8 cellular contexts compared by ENCODE assay signal in the genomic region with DNA sequence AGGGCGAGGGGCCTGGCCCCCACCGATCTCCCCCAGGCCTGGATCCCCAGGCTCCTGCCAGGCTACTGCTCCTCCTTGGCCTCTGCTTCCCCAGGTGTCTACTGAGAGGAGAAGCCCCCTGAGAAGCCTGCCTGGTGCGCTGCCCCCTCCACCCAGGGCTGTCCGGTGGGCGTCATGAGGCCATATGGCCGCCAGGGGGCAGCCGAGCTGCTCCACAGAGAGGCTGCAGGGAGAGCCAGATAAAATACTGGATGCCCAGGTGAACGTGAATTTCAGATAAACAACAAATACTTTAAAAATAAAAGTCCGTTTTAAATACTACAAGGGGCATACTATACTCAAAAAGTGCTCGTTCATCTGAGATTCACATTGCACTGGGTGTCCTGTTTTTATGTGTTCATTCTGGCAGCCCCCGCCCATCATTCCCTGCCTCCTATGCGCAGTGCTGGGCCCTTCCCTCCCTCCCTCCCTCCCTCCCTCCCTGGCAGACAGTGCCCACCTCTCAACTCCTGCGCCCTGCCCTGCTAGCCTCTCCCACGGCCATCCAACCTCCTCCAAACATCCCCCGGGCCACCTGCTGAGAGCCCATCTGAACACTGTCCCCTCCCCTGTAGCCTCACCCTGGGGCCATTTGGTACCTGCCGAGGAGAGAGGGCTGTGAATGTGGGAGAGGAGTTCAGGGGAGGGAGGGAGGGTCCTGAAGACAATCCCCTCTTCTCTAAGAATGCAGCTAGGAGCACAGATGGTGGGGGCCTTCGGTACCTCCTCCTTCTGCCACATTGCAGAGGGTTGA. TPM values are rescaled to one million over a fixed set of nuclear protein-coding genes. Genes with fewer than 3 reads are reported as not detected.
DNase-seq lines count a peak whose midpoint lies in the region; ATAC-seq and TF ChIP-seq lines count a peak whose summit lies in the region.

No MANE protein-coding gene starts in this region.

- ATAC-seq in GM18867 (IDR thresholded peaks at IDR 0.05; ENCODE audit: unreplicated experiment) (peak; percentile 43), GM18511 (IDR thresholded peaks at IDR 0.05; ENCODE audit: unreplicated experiment) (no peak)
- ATAC-seq in activated CD8-positive, alpha-beta memory T cell treated with anti-CD3 and anti-CD28 coated beads, Interleukin-2, amount 10 ng/mL, durations not matched to agents 7 days and 5 days, result peak; percentile 20
- peak; percentile 31 for ATAC-seq in effector memory CD8-positive, alpha-beta T cell (replicated peaks)
- ATAC-seq in stimulated activated effector memory CD8-positive, alpha-beta T cell treated with anti-CD3 and anti-CD28 coated beads, Interleukin-12 subunit alpha, Interleukin-12 subunit beta, amount 100 ng/mL, for 72 hours, result peak; percentile 46

- CTCF ChIA-PET in AG04449 (lab: Yijun Ruan, JAX), result interaction anchor here (0.7 to 7.2 kb wide), 24 partner anchors 10 to 797 kb away, joined by 3 to 106 read pairs (median 4); a partner anchor contains a TSS
- CTCF ChIA-PET in activated CD8-positive, alpha-beta memory T cell treated with anti-CD3 and anti-CD28 coated beads, Interleukin-2, amount 10 ng/mL, durations not matched to agents 7 days and 5 days (lab: Charles Lee), result interaction anchor here (0.7 to 7.1 kb wide), 23 partner anchors 9 to 519 kb away, joined by 3 to 103 read pairs (median 6); a partner anchor contains a TSS

- peak; percentile 91 for TF ChIP-seq CTCF in AG04449 (IDR thresholded peaks at IDR 0.05; ENCODE audit: insufficient read depth, low read length, missing control alignments)

- peaks cover 42% of the 10 kb centered on the region for H3K36me3 Mint-ChIP-seq in activated CD8-positive, alpha-beta memory T cell treated with anti-CD3 and anti-CD28 coated beads, Interleukin-2, amount 10 ng/mL, durations not matched to agents 7 days and 5 days
- peaks cover 71% of the 10 kb centered on the region for H3K36me3 Mint-ChIP-seq in effector memory CD8-positive, alpha-beta T cell (ENCODE audit: insufficient read depth)
- H3K36me3 Mint-ChIP-seq in stimulated activated effector memory CD8-positive, alpha-beta T cell treated with anti-CD3 and anti-CD28 coated beads, Interleukin-12 subunit alpha, Interleukin-12 subunit beta, amount 100 ng/mL, for 72 hours, result peaks cover 98% of the 10 kb centered on the region

- H3K4me1 Mint-ChIP-seq in activated CD8-positive, alpha-beta memory T cell treated with anti-CD3 and anti-CD28 coated beads, Interleukin-2, amount 10 ng/mL, durations not matched to agents 7 days and 5 days, result peaks cover 61% of the 10 kb centered on the region
- H3K4me1 Mint-ChIP-seq in effector memory CD8-positive, alpha-beta T cell (ENCODE audit: low read depth in 2 of 2), result peaks cover 57 to 58% of the 10 kb centered on the region in 2 donors
- H3K4me1 Mint-ChIP-seq in stimulated activated effector memory CD8-positive, alpha-beta T cell treated with anti-CD3 and anti-CD28 coated beads, Interleukin-12 subunit alpha, Interleukin-12 subunit beta, amount 100 ng/mL, for 72 hours, result peaks cover 69% of the 10 kb centered on the region

- POLR2A ChIA-PET in AG04449 (lab: Yijun Ruan, JAX), result no interaction called here

- no peak overlapping the region for H3K4me3 Mint-ChIP-seq in activated CD8-positive, alpha-beta memory T cell treated with anti-CD3 and anti-CD28 coated beads, Interleukin-2, amount 10 ng/mL, durations not matched to agents 7 days and 5 days
- peak overlapping the region; percentile 77 to 83 for H3K4me3 Mint-ChIP-seq in effector memory CD8-positive, alpha-beta T cell
- peak overlapping the region; percentile 68 for H3K4me3 Mint-ChIP-seq in stimulated activated effector memory CD8-positive, alpha-beta T cell treated with anti-CD3 and anti-CD28 coated beads, Interleukin-12 subunit alpha, Interleukin-12 subunit beta, amount 100 ng/mL, for 72 hours

- DNase-seq in AG04449 (ENCODE audit: low read depth, low spot score) (no peak), NCI-H526 treated with DMSO at 0.1 percent for 48 hours (lab: John Stamatoyannopoulos, UW) (peak; percentile 31), midbrain (lab: John Stamatoyannopoulos, UW) (peak; percentile 68)
- DNase-seq in activated CD8-positive, alpha-beta memory T cell treated with anti-CD3 and anti-CD28 coated beads, Interleukin-2, amount 10 ng/mL, durations not matched to agents 7 days and 5 days, result peak; percentile 79
- peak; percentile 64 to 70 (median 66) for DNase-seq in effector memory CD8-positive, alpha-beta T cell
- DNase-seq in stimulated activated effector memory CD8-positive, alpha-beta T cell treated with anti-CD3 and anti-CD28 coated beads, Interleukin-12 subunit alpha, Interleukin-12 subunit beta, amount 100 ng/mL, for 72 hours (ENCODE audit: low spot score in 2 of 2), result peak; percentile 74 to 89

- no peaks in the 10 kb centered on the region for H3K27me3 Mint-ChIP-seq in activated CD8-positive, alpha-beta memory T cell treated with anti-CD3 and anti-CD28 coated beads, Interleukin-2, amount 10 ng/mL, durations not matched to agents 7 days and 5 days
- no peaks in the 10 kb centered on the region for H3K27me3 Mint-ChIP-seq in effector memory CD8-positive, alpha-beta T cell

- peak overlapping the region; percentile 99 for H3K27ac Mint-ChIP-seq in activated CD8-positive, alpha-beta memory T cell treated with anti-CD3 and anti-CD28 coated beads, Interleukin-2, amount 10 ng/mL, durations not matched to agents 7 days and 5 days
- peak overlapping the region; percentile 96 to 97 for H3K27ac Mint-ChIP-seq in effector memory CD8-positive, alpha-beta T cell
- H3K27ac Mint-ChIP-seq in stimulated activated effector memory CD8-positive, alpha-beta T cell treated with anti-CD3 and anti-CD28 coated beads, Interleukin-12 subunit alpha, Interleukin-12 subunit beta, amount 100 ng/mL, for 72 hours, result peak overlapping the region; percentile 98

- H3K9me3 Mint-ChIP-seq in activated CD8-positive, alpha-beta memory T cell treated with anti-CD3 and anti-CD28 coated beads, Interleukin-2, amount 10 ng/mL, durations not matched to agents 7 days and 5 days (ENCODE audit: low read depth), result no peaks in the 10 kb centered on the region
- H3K9me3 Mint-ChIP-seq in effector memory CD8-positive, alpha-beta T cell, result no peaks in the 10 kb centered on the region
- no peaks in the 10 kb centered on the region for H3K9me3 Mint-ChIP-seq in stimulated activated effector memory CD8-positive, alpha-beta T cell treated with anti-CD3 and anti-CD28 coated beads, Interleukin-12 subunit alpha, Interleukin-12 subunit beta, amount 100 ng/mL, for 72 hours

- H3K4me3 ChIP-seq in AG04449 (ENCODE audit: low read depth, low read length), result no peak overlapping the region

RNA-seq across cellular contexts. Expression of a gene that starts 29.5 kb away (rescaled TPM):
- 100 to 1,000 TPM; 157 to 255 TPM for total RNA-seq in activated CD8-positive, alpha-beta memory T cell treated with anti-CD3 and anti-CD28 coated beads, Interleukin-2, amount 10 ng/mL, durations not matched to agents 7 days and 5 days

RNA-seq across cellular contexts. Expression of a gene that starts 46.4 kb away (rescaled TPM):
- total RNA-seq in activated CD8-positive, alpha-beta memory T cell treated with anti-CD3 and anti-CD28 coated beads, Interleukin-2, amount 10 ng/mL, durations not matched to agents 7 days and 5 days, result 10 to 100 TPM; 20.9 to 29.4 TPM
